In genomic region chr21:45136500-45136899, GRCh38 we compare ENCODE assay signal across 17 cellular contexts.
DNase-seq lines count a peak whose midpoint lies in the region; ATAC-seq, FAIRE-seq and TF ChIP-seq lines count a peak whose summit lies in the region.
"Had no signal": no experiment of that assay in that cellular context is flagged by ENCODE, and none has a peak within 500 bp of the region (broad histone marks: within the 10 kb centered on the region; RNA-seq: fewer than 3 reads in every experiment).

No MANE protein-coding gene starts in this region.

- TF ChIP-seq POLR2A in HepG2 (IDR thresholded peaks at IDR 0.05; ENCODE audit: insufficient read depth in 1 of 2, low read depth in 2 of 2, low read length in 2 of 2) (no peak), right lobe of liver (IDR thresholded peaks at IDR 0.05) (no peak)

- no peaks in the 10 kb centered on the region for H3K27me3 ChIP-seq in HepG2 (ENCODE audit: control insufficient read depth in 1 of 2, insufficient read depth in 2 of 2, low read length in 2 of 2)
- no peaks in the 10 kb centered on the region for H3K27me3 ChIP-seq in right lobe of liver
- H3K27me3 ChIP-seq in endodermal cell (ENCODE audit: control insufficient read depth, insufficient read depth, low read length, poor library complexity, severe bottlenecking): no peaks in the 10 kb centered on the region

- FAIRE-seq in HepG2 (lab: Jason Lieb, UNC): no peak
- FAIRE-seq: colon, small intestine, TTC549 had no signal

- H3K36me3 ChIP-seq in HepG2 (replicated peaks in 1 of 2; ENCODE audit: control insufficient read depth in 1 of 2, insufficient read depth in 2 of 2, low read length in 2 of 2) (no peaks in the 10 kb centered on the region), right lobe of liver (no peaks in the 10 kb centered on the region), endodermal cell (ENCODE audit: control insufficient read depth, insufficient read depth, low read length) (no peaks in the 10 kb centered on the region)

- no peaks in the 10 kb centered on the region for H3K79me2 ChIP-seq in HepG2 (ENCODE audit: insufficient read depth, low read length)

- DNase-seq in HepG2 (ENCODE audit: low spot score) (no peak), right lobe of liver (no peak), endodermal cell (no peak), osteocyte (ENCODE audit: extremely low spot score, unreplicated experiment) (no peak), HCEC 1CT (no peak), DMS53 (lab: John Stamatoyannopoulos, UW) (no peak), Right ventricle myocardium superior (no peak), NCI-H1930 (lab: John Stamatoyannopoulos, UW) (no peak)

- in situ Hi-C loops in HepG2 (cut with HindIII; ENCODE audit: extremely low pct_ligation_motif_present, low pct_unique_long_range_greater_than_20kb): loop anchor here (5.0 kb wide), 1 partner anchor 189 kb away; no protein-coding TSS in a partner anchor

- no peak overlapping the region for H2AFZ ChIP-seq in HepG2 (ENCODE audit: low read length)

- CTCF ChIA-PET in HepG2 (lab: Yijun Ruan, JAX; ENCODE audit: low intra/inter-chr PET ratio, low total read pairs): interaction anchor here (1.4 kb wide), 1 partner anchor 187 kb away, joined by 11 read pairs; no protein-coding TSS in a partner anchor

- intact Hi-C loops in HepG2 (cut with micrococcal nuclease; ENCODE audit: unreplicated experiment): no loop called here
- intact Hi-C loops in right lobe of liver (cut with DNase I): no loop called here
- intact Hi-C loops in Right ventricle myocardium superior (cut with DNase I): loop anchor here (2.0 to 5.0 kb wide), 2 partner anchors 188 to 244 kb away; no protein-coding TSS in a partner anchor

- POLR2A ChIA-PET in HepG2 (lab: Yijun Ruan, JAX): interaction anchor here (0.7 to 1.0 kb wide), 2 partner anchors 124 to 186 kb away, joined by 3 read pairs; no protein-coding TSS in a partner anchor

- no peak for ATAC-seq in HepG2
- no peak for ATAC-seq in right lobe of liver
- no peak for ATAC-seq in Right ventricle myocardium superior (ENCODE audit: poor library complexity)

- H3K4me3 ChIP-seq in HepG2 (replicated peaks in 1 of 3; ENCODE audit: insufficient read depth in 1 of 3, low read depth in 2 of 3, low read length in 3 of 3): no peak overlapping the region
- H3K4me3 ChIP-seq in right lobe of liver: no peak overlapping the region
- no peak overlapping the region for H3K4me3 ChIP-seq in endodermal cell (ENCODE audit: low read length)

- no peak overlapping the region for H3K9ac ChIP-seq in HepG2 (ENCODE audit: insufficient read depth, low read depth, low read length)
- no peak overlapping the region for H3K9ac ChIP-seq in endodermal cell (ENCODE audit: extremely low read depth, low read length, poor library complexity, severe bottlenecking)

- H4K20me1 ChIP-seq in HepG2 (ENCODE audit: insufficient read depth, low read length): no peaks in the 10 kb centered on the region

- H3K4me1 ChIP-seq in HepG2 (ENCODE audit: insufficient read depth, low read length) (peaks cover 12% of the 10 kb centered on the region), right lobe of liver (no peaks in the 10 kb centered on the region), endodermal cell (ENCODE audit: control insufficient read depth, insufficient read depth, low read length) (no peaks in the 10 kb centered on the region)

- no TSS peak for BruUV-seq in HepG2 (replicated peaks; lab: Mats Ljungman, UMichigan)

- H3K9me3 Mint-ChIP-seq in endodermal cell (no peaks in the 10 kb centered on the region), osteocyte (ENCODE audit: unreplicated experiment) (no peaks in the 10 kb centered on the region)
- H3K9me3 Mint-ChIP-seq: IgD-negative memory B cell; memory B cell; naive thymus-derived CD4-positive, alpha-beta T cell; T-cell had no signal

- H3K4me1 Mint-ChIP-seq in endodermal cell (peaks cover 1% of the 10 kb centered on the region), osteocyte (ENCODE audit: unreplicated experiment) (peaks cover 68% of the 10 kb centered on the region)

- H3K4me3 Mint-ChIP-seq in endodermal cell (no peak overlapping the region), osteocyte (ENCODE audit: unreplicated experiment) (no peak overlapping the region)
- H3K4me3 Mint-ChIP-seq: activated CD8-positive, alpha-beta memory T cell treated with anti-CD3 and anti-CD28 coated beads, Interleukin-2, amount 10 ng/mL, durations not matched to agents 7 days and 5 days; activated naive CD8-positive, alpha-beta T cell; IgD-negative memory B cell; memory B cell; naive thymus-derived CD4-positive, alpha-beta T cell; T-cell had no signal

- no peak for TF ChIP-seq RAD21 in HepG2 (CRISPR knock-in tag; IDR thresholded peaks at IDR 0.05)

- no peak overlapping the region for H3K4me2 ChIP-seq in HepG2 (ENCODE audit: low read depth, low read length)

- H3K27me3 Mint-ChIP-seq in endodermal cell (ENCODE audit: insufficient read depth) (no peaks in the 10 kb centered on the region), osteocyte (ENCODE audit: unreplicated experiment) (no peaks in the 10 kb centered on the region)
- H3K27me3 Mint-ChIP-seq: activated CD8-positive, alpha-beta memory T cell treated with anti-CD3 and anti-CD28 coated beads, Interleukin-2, amount 10 ng/mL, durations not matched to agents 7 days and 5 days; activated naive CD8-positive, alpha-beta T cell; memory B cell; naive thymus-derived CD4-positive, alpha-beta T cell; T-cell had no signal

- TF ChIP-seq EP300 in HepG2 (IDR thresholded peaks at IDR 0.05; ENCODE audit: low read depth in 2 of 2, low read length in 2 of 2): no peak
- TF ChIP-seq EP300 in HepG2 (CRISPR knock-in tag; IDR thresholded peaks at IDR 0.05; ENCODE audit: borderline replicate concordance): no peak

- TF ChIP-seq CTCF in HepG2 (CRISPR knock-in tag; IDR thresholded peaks at IDR 0.05): no peak
- no peak for TF ChIP-seq CTCF in right lobe of liver (IDR thresholded peaks at IDR 0.05)
- TF ChIP-seq CTCF in endodermal cell (conservative IDR thresholded peaks at IDR 0.05): no peak
- TF ChIP-seq CTCF in osteocyte (IDR thresholded peaks at IDR 0.05): no peak

- H3K9me3 ChIP-seq in HepG2 (ENCODE audit: low read length) (no peaks in the 10 kb centered on the region), right lobe of liver (no peaks in the 10 kb centered on the region), endodermal cell (ENCODE audit: control insufficient read depth, low read length) (no peaks in the 10 kb centered on the region)

- 95% methylated on average over 8 of the region's 8 CpGs for WGBS in HepG2 (ENCODE audit: low lambda C conversion rate)
- 93% methylated on average over 3 of the region's 8 CpGs for WGBS in right lobe of liver (ENCODE audit: insufficient coverage, low coverage, low lambda C conversion rate, missing lambda C conversion rate)
- 88 to 91% methylated on average over 4 to 8 of the region's 8 CpGs for WGBS in endodermal cell (ENCODE audit: insufficient coverage in 1 of 2, insufficient read length in 1 of 2), 2 experiments

- H3K27ac ChIP-seq in HepG2 (ENCODE audit: extremely low read length, insufficient read depth, low read length): no peak overlapping the region
- no peak overlapping the region for H3K27ac ChIP-seq in right lobe of liver
- no peak overlapping the region for H3K27ac ChIP-seq in endodermal cell (ENCODE audit: low read depth, low read length)

- H3K36me3 Mint-ChIP-seq in endodermal cell (ENCODE audit: low read depth): no peaks in the 10 kb centered on the region
- H3K36me3 Mint-ChIP-seq in osteocyte (ENCODE audit: unreplicated experiment): peaks cover 11% of the 10 kb centered on the region
- H3K36me3 Mint-ChIP-seq: activated CD8-positive, alpha-beta memory T cell treated with anti-CD3 and anti-CD28 coated beads, Interleukin-2, amount 10 ng/mL, durations not matched to agents 7 days and 5 days; activated naive CD8-positive, alpha-beta T cell had no signal

- H3K27ac Mint-ChIP-seq in endodermal cell (peak overlapping the region; percentile 35), osteocyte (ENCODE audit: unreplicated experiment) (peak overlapping the region; percentile 54)
- H3K27ac Mint-ChIP-seq: activated CD8-positive, alpha-beta memory T cell treated with anti-CD3 and anti-CD28 coated beads, Interleukin-2, amount 10 ng/mL, durations not matched to agents 7 days and 5 days; activated naive CD8-positive, alpha-beta T cell; IgD-negative memory B cell; memory B cell; T-cell had no signal

TF ChIP-seq in HepG2, 621 proteins besides CTCF, POLR2A, EP300 and RAD21:
- TF ChIP-seq NR2C2 (CRISPR knock-in tag; IDR thresholded peaks at IDR 0.05; ENCODE audit: borderline replicate concordance) (no peak), FOSL2 (CRISPR knock-in tag; IDR thresholded peaks at IDR 0.05) (no peak), ZFP41 (CRISPR knock-in tag; IDR thresholded peaks at IDR 0.05; ENCODE audit: borderline replicate concordance) (no peak)
- TF ChIP-seq, protein P1, sequence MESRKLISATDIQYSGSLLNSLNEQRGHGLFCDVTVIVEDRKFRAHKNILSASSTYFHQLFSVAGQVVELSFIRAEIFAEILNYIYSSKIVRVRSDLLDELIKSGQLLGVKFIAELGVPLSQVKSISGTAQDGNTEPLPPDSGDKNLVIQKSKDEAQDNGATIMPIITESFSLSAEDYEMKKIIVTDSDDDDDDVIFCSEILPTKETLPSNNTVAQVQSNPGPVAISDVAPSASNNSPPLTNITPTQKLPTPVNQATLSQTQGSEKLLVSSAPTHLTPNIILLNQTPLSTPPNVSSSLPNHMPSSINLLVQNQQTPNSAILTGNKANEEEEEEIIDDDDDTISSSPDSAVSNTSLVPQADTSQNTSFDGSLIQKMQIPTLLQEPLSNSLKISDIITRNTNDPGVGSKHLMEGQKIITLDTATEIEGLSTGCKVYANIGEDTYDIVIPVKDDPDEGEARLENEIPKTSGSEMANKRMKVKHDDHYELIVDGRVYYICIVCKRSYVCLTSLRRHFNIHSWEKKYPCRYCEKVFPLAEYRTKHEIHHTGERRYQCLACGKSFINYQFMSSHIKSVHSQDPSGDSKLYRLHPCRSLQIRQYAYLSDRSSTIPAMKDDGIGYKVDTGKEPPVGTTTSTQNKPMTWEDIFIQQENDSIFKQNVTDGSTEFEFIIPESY (CRISPR knock-in tag; IDR thresholded peaks at IDR 0.05): peak; percentile 48; the same call in 1 of the 2 replicates
